ENCODE assay signal across 1 cellular context in the genomic region with DNA sequence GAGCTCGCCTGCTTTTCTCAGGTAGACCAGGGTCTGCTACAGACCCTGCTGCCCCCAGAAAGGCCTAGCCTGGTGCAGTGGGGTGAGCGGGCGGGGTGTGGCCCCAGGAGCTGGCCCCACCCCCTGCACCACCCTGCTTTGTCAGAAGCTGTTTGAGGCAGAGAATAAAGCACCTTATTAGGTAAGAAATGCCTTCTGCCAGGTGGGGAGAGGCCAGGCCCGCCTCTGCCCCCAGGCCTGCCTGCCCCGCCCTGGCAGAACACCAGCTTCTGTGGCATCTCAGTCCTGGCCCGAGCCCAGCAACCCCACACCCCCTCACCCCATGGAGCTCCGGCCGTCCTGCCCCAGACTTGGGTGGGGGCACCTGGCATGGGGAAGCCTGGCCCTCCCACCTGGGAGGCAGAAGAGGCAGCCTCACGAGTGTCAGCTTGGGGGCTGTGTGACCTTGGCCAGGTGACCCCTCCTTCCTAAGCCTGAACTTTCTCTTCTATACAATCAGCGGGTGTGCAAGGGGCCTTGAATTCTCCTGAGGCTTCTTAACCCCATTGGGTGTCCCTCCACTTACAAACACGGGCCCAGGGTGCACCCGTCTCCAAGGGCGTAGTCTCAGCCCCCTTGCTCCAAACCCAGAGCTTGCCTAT.
TF ChIP-seq lines count a peak whose summit lies in the region.

No MANE protein-coding gene starts in this region.

TF ChIP-seq in WTC11, 78 proteins besides CTCF, POLR2A, EP300 and RAD21 (continued from another document):
- TF ChIP-seq, protein P1, sequence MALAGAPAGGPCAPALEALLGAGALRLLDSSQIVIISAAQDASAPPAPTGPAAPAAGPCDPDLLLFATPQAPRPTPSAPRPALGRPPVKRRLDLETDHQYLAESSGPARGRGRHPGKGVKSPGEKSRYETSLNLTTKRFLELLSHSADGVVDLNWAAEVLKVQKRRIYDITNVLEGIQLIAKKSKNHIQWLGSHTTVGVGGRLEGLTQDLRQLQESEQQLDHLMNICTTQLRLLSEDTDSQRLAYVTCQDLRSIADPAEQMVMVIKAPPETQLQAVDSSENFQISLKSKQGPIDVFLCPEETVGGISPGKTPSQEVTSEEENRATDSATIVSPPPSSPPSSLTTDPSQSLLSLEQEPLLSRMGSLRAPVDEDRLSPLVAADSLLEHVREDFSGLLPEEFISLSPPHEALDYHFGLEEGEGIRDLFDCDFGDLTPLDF (CRISPR knock-in tag; IDR thresholded peaks at IDR 0.05) = no peak
- TF ChIP-seq, protein P2, sequence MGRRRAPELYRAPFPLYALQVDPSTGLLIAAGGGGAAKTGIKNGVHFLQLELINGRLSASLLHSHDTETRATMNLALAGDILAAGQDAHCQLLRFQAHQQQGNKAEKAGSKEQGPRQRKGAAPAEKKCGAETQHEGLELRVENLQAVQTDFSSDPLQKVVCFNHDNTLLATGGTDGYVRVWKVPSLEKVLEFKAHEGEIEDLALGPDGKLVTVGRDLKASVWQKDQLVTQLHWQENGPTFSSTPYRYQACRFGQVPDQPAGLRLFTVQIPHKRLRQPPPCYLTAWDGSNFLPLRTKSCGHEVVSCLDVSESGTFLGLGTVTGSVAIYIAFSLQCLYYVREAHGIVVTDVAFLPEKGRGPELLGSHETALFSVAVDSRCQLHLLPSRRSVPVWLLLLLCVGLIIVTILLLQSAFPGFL (CRISPR knock-in tag; IDR thresholded peaks at IDR 0.05; ENCODE audit: borderline replicate concordance) = no peak
- TF ChIP-seq ZNF219 (CRISPR knock-in tag; IDR thresholded peaks at IDR 0.05; ENCODE audit: borderline replicate concordance) = no peak
- TF ChIP-seq ELF4 (CRISPR knock-in tag; IDR thresholded peaks at IDR 0.05; ENCODE audit: low read depth) = no peak
- TF ChIP-seq, protein P3, sequence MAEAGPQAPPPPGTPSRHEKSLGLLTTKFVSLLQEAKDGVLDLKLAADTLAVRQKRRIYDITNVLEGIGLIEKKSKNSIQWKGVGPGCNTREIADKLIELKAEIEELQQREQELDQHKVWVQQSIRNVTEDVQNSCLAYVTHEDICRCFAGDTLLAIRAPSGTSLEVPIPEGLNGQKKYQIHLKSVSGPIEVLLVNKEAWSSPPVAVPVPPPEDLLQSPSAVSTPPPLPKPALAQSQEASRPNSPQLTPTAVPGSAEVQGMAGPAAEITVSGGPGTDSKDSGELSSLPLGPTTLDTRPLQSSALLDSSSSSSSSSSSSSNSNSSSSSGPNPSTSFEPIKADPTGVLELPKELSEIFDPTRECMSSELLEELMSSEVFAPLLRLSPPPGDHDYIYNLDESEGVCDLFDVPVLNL (CRISPR knock-in tag; IDR thresholded peaks at IDR 0.05; ENCODE audit: borderline replicate concordance, low read depth) = no peak
- TF ChIP-seq ZNF121 (CRISPR knock-in tag; IDR thresholded peaks at IDR 0.05) = no peak
- no peak for TF ChIP-seq ATF1 (CRISPR knock-in tag; IDR thresholded peaks at IDR 0.05)
- no peak for TF ChIP-seq NFYB (CRISPR knock-in tag; conservative IDR thresholded peaks at IDR 0.05; ENCODE audit: low read depth)
- TF ChIP-seq, protein P4, sequence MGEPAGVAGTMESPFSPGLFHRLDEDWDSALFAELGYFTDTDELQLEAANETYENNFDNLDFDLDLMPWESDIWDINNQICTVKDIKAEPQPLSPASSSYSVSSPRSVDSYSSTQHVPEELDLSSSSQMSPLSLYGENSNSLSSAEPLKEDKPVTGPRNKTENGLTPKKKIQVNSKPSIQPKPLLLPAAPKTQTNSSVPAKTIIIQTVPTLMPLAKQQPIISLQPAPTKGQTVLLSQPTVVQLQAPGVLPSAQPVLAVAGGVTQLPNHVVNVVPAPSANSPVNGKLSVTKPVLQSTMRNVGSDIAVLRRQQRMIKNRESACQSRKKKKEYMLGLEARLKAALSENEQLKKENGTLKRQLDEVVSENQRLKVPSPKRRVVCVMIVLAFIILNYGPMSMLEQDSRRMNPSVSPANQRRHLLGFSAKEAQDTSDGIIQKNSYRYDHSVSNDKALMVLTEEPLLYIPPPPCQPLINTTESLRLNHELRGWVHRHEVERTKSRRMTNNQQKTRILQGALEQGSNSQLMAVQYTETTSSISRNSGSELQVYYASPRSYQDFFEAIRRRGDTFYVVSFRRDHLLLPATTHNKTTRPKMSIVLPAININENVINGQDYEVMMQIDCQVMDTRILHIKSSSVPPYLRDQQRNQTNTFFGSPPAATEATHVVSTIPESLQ (CRISPR knock-in tag; IDR thresholded peaks at IDR 0.05) = no peak
- no peak for TF ChIP-seq CREM (CRISPR knock-in tag; IDR thresholded peaks at IDR 0.05)
- no peak for TF ChIP-seq ZNF317 (CRISPR knock-in tag; IDR thresholded peaks at IDR 0.05; ENCODE audit: borderline replicate concordance, low read depth)
- no peak for TF ChIP-seq FOXP1 (CRISPR knock-in tag; IDR thresholded peaks at IDR 0.05; ENCODE audit: borderline replicate concordance)
TF ChIP-seq in WTC11: peak in this region for 0.
